Comparison of ENCODE assay signal across 40 cellular contexts in genomic region chr1:147811273-147811672, GRCh38. TPM values are rescaled to one million over a fixed set of nuclear protein-coding genes. Genes with fewer than 3 reads are reported as not detected.
"Had no signal": no experiment of that assay in that cellular context is flagged by ENCODE, and none has a peak within 500 bp of the region (broad histone marks: within the 10 kb centered on the region; RNA-seq: fewer than 3 reads in every experiment).

No MANE protein-coding gene starts in this region.

- H3K27ac Mint-ChIP-seq: activated CD4-positive, alpha-beta memory T cell treated with anti-CD3 and anti-CD28 coated beads, Interleukin-2, amount 10 ng/mL, durations not matched to agents 7 days and 5 days; activated CD8-positive, alpha-beta memory T cell treated with anti-CD3 and anti-CD28 coated beads, Interleukin-2, amount 10 ng/mL, durations not matched to agents 7 days and 5 days; activated naive CD8-positive, alpha-beta T cell treated with anti-CD3 and anti-CD28 coated beads for 36 hours had no signal

- H3K4me1 ChIP-seq: SJCRH30 had no signal

- H3K4me3 Mint-ChIP-seq: activated CD4-positive, alpha-beta memory T cell treated with anti-CD3 and anti-CD28 coated beads, Interleukin-2, amount 10 ng/mL, durations not matched to agents 7 days and 5 days; activated CD8-positive, alpha-beta memory T cell treated with anti-CD3 and anti-CD28 coated beads, Interleukin-2, amount 10 ng/mL, durations not matched to agents 7 days and 5 days; activated naive CD8-positive, alpha-beta T cell treated with anti-CD3 and anti-CD28 coated beads for 36 hours had no signal

- H3K27me3 ChIP-seq: brain microvascular endothelial cell, SJCRH30 had no signal

- H3K4me2 ChIP-seq: KMS-11, PC-9 had no signal

- H3K36me3 Mint-ChIP-seq: activated CD8-positive, alpha-beta memory T cell treated with anti-CD3 and anti-CD28 coated beads, Interleukin-2, amount 10 ng/mL, durations not matched to agents 7 days and 5 days; activated naive CD8-positive, alpha-beta T cell treated with anti-CD3 and anti-CD28 coated beads for 36 hours had no signal

- H3K27me3 Mint-ChIP-seq: activated naive CD8-positive, alpha-beta T cell treated with anti-CD3 and anti-CD28 coated beads for 36 hours had no signal

- H3K9me3 ChIP-seq: SJCRH30 had no signal

- H3K4me3 ChIP-seq: PC-9, SJCRH30, SK-N-MC had no signal

- H3K4me1 Mint-ChIP-seq: activated CD4-positive, alpha-beta memory T cell treated with anti-CD3 and anti-CD28 coated beads, Interleukin-2, amount 10 ng/mL, durations not matched to agents 7 days and 5 days; activated CD8-positive, alpha-beta memory T cell treated with anti-CD3 and anti-CD28 coated beads, Interleukin-2, amount 10 ng/mL, durations not matched to agents 7 days and 5 days had no signal

- H3K36me3 ChIP-seq: brain microvascular endothelial cell, SJCRH30, WERI-Rb-1 had no signal

- H3K9ac ChIP-seq: KMS-11 had no signal

- DNase-seq: activated CD4-positive, alpha-beta memory T cell treated with anti-CD3 and anti-CD28 coated beads, Interleukin-2, amount 10 ng/mL, durations not matched to agents 7 days and 5 days; activated CD4-positive, alpha-beta T cell treated with anti-CD3 and anti-CD28 coated beads for 1 hour; activated CD4-positive, alpha-beta T cell treated with anti-CD3 and anti-CD28 coated beads for 48 hours; activated CD4-positive, CD25-positive, alpha-beta regulatory T cell; activated CD8-positive, alpha-beta memory T cell treated with anti-CD3 and anti-CD28 coated beads for 24 hours; activated CD8-positive, alpha-beta memory T cell treated with anti-CD3 and anti-CD28 coated beads, Interleukin-2, amount 10 ng/mL, durations not matched to agents 7 days and 5 days; activated CD8-positive, alpha-beta memory T cell treated with anti-CD3 and anti-CD28 coated beads, Interleukin-2, amount 50 U/mL, for 48 hours; activated effector memory CD4-positive, alpha-beta T cell treated with anti-CD3 and anti-CD28 coated beads, Interleukin-2, amount 50 U/mL, for 16 hours; activated naive CD4-positive, alpha-beta T cell; activated naive CD4-positive, alpha-beta T cell treated with anti-CD3 and anti-CD28 coated beads, Interleukin-2, amount 50 U/mL, for 16 hours; activated naive CD8-positive, alpha-beta T cell treated with anti-CD3 and anti-CD28 coated beads for 36 hours; activated T-cell treated with anti-CD3 and anti-CD28 coated beads, Interleukin-2, amount 50 U/mL, for 48 hours; amniotic stem cell; aorta; brain microvascular endothelial cell; MM.1S; MV-4-11; NCI-H1092 treated with DMSO at 0.1 percent for 48 hours; NCI-H1417; NCI-H146; NCI-H187; NCI-H2029 treated with DMSO at 0.1 percent for 48 hours; NCI-H2107; NCI-H2171; NCI-H510A; NCI-H526; NCI-H748 treated with DMSO at 0.1 percent for 48 hours; NK-92 treated with Interleukin-12 subunit alpha and Interleukin-12 subunit beta, amount 100 ng/mL, for 24 hours; PC-9; SHP77; SJCRH30; T1000; WERI-Rb-1 had no signal

- H3K27ac ChIP-seq: brain microvascular endothelial cell, KMS-11, PC-9, RWPE1, SJCRH30, SK-N-MC, WERI-Rb-1 had no signal

- H2AFZ ChIP-seq: PC-9 had no signal

- H3K9me3 Mint-ChIP-seq: activated CD4-positive, alpha-beta memory T cell treated with anti-CD3 and anti-CD28 coated beads, Interleukin-2, amount 10 ng/mL, durations not matched to agents 7 days and 5 days; activated naive CD8-positive, alpha-beta T cell treated with anti-CD3 and anti-CD28 coated beads for 36 hours had no signal

- ATAC-seq: activated CD8-positive, alpha-beta memory T cell treated with anti-CD3 and anti-CD28 coated beads, Interleukin-2, amount 10 ng/mL, durations not matched to agents 7 days and 5 days had no signal

RNA-seq across cellular contexts. Expression of gene GJA5, which starts 50.9 kb away (rescaled TPM):
- total RNA-seq: activated CD4-positive, alpha-beta memory T cell treated with anti-CD3 and anti-CD28 coated beads, Interleukin-2, amount 10 ng/mL, durations not matched to agents 7 days and 5 days; activated CD8-positive, alpha-beta memory T cell treated with anti-CD3 and anti-CD28 coated beads, Interleukin-2, amount 10 ng/mL, durations not matched to agents 7 days and 5 days; activated naive CD8-positive, alpha-beta T cell treated with anti-CD3 and anti-CD28 coated beads for 36 hours; LHCN-M2; OCI-LY7; SJCRH30; T-helper 1 cell treated with Interleukin-12 subunit alpha and Interleukin-12 subunit beta and Interleukin-4 antibody, amounts not matched to agents 30 ng/mL and 1 ng/mL, for 36 hours; T-helper 2 cell treated with Interferon-gamma antibody and Interleukin-4, amounts not matched to agents 100 ng/mL and 5 ng/mL, for 36 hours had no signal
